11 cellular contexts compared by ENCODE assay signal in the genomic region with DNA sequence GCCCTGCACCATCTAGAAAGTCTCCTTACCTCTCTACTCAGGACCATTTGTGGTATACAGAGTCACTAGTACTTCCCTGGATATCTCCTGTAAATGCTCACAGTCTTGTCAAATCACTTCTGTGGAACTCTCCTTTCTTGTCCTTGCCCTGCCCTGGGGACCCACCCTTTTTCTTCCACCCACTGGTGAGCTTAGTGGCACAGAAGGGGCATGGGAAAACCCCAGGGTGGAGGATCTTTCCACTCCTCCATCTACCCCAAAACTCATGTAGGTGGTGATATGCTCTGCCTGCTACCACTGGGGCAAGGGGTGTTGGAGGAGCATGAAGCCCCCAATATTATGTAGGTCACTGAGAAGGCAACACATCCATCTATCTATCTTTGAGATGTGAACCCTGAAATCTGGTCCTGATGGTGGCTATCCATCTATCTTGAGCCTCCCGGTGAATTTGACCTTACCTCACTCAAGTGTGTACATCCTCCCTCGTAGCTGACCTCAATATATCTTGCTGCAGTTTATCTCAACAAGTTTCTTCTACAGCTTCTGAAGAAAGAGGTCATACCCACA. TPM values are rescaled to one million over a fixed set of nuclear protein-coding genes. Genes with fewer than 3 reads are reported as not detected.
A peak's percentile ranks its signal among the peaks of the same experiment; 100 is the strongest.
DNase-seq lines count a peak whose midpoint lies in the region; ATAC-seq and TF ChIP-seq lines count a peak whose summit lies in the region.
"Had no signal": no experiment of that assay in that cellular context is flagged by ENCODE, and none has a peak within 500 bp of the region (broad histone marks: within the 10 kb centered on the region; RNA-seq: fewer than 3 reads in every experiment).

No MANE protein-coding gene starts in this region.

- H3K4me3 ChIP-seq in lower lobe of right lung (peak overlapping the region; percentile 30), gastroesophageal sphincter (no peak overlapping the region), lower leg skin (ENCODE audit: low read depth, poor library complexity, severe bottlenecking) (no peak overlapping the region), mesenchymal stem cell (ENCODE audit: insufficient read depth in 1 of 2, low read depth in 1 of 2, low read length in 2 of 2) (no peak overlapping the region)

- H2AK5ac ChIP-seq in mesenchymal stem cell (ENCODE audit: low read length, severe bottlenecking): no peak overlapping the region

- no peak overlapping the region for H3K14ac ChIP-seq in mesenchymal stem cell (ENCODE audit: low read length in 2 of 2)

- ATAC-seq in lower lobe of right lung (no peak), gastroesophageal sphincter (no peak)
- peak; percentile 37 for ATAC-seq in stimulated activated naive CD8-positive, alpha-beta T cell treated with anti-CD3 and anti-CD28 coated beads, Interleukin-15, Interleukin-2, amounts not matched to agents 100 U/mL and 50 U/mL, for 24 hours

- no peak overlapping the region for H2AFZ ChIP-seq in mesenchymal stem cell (ENCODE audit: low read depth, low read length)

- no peak overlapping the region for H2BK5ac ChIP-seq in mesenchymal stem cell (ENCODE audit: low read depth, low read length, poor library complexity, severe bottlenecking)

- no peak overlapping the region for H3K23ac ChIP-seq in mesenchymal stem cell (ENCODE audit: low read length in 2 of 2)

- no peak overlapping the region for H3K4ac ChIP-seq in mesenchymal stem cell (ENCODE audit: low read depth in 1 of 2, low read length in 2 of 2)

- no peak overlapping the region for H2BK15ac ChIP-seq in mesenchymal stem cell (ENCODE audit: low read depth, poor library complexity, severe bottlenecking)

- TF ChIP-seq POLR2A in gastroesophageal sphincter (IDR thresholded peaks at IDR 0.05): no peak
- TF ChIP-seq POLR2A in lower leg skin (IDR thresholded peaks at IDR 0.05): no peak

- no peak overlapping the region for H3K4me2 ChIP-seq in mesenchymal stem cell (ENCODE audit: low read length, poor library complexity, severe bottlenecking)

- H4K91ac ChIP-seq in mesenchymal stem cell (ENCODE audit: low read length): no peak overlapping the region

- no peak overlapping the region for H2BK12ac ChIP-seq in mesenchymal stem cell (ENCODE audit: low read length in 2 of 2)

- TF ChIP-seq CTCF in lower lobe of right lung (IDR thresholded peaks at IDR 0.05) (no peak), gastroesophageal sphincter (IDR thresholded peaks at IDR 0.05) (no peak), lower leg skin (IDR thresholded peaks at IDR 0.05) (no peak)

- H3K9me3 ChIP-seq in lower lobe of right lung: no peaks in the 10 kb centered on the region
- H3K9me3 ChIP-seq in gastroesophageal sphincter: no peaks in the 10 kb centered on the region
- H3K9me3 ChIP-seq in mesenchymal stem cell (ENCODE audit: control insufficient read depth, low read length): no peaks in the 10 kb centered on the region

- H3K27me3 ChIP-seq in lower lobe of right lung (ENCODE audit: low read depth) (no peaks in the 10 kb centered on the region), gastroesophageal sphincter (no peaks in the 10 kb centered on the region), mesenchymal stem cell (ENCODE audit: control insufficient read depth in 1 of 2, insufficient read depth in 1 of 2, low read length in 2 of 2) (peaks cover 4 to 26% of the 10 kb centered on the region in 2 experiments)

- no peak overlapping the region for H4K8ac ChIP-seq in mesenchymal stem cell (ENCODE audit: low read length)

- peak; percentile 42 to 57 for DNase-seq in activated CD8-positive, alpha-beta memory T cell treated with anti-CD3 and anti-CD28 coated beads for 4 hours (ENCODE audit: low read depth in 2 of 2)
- no peak for DNase-seq in activated CD8-positive, alpha-beta memory T cell treated with anti-CD3 and anti-CD28 coated beads, Interleukin-2, amount 50 U/mL, for 48 hours
- DNase-seq in activated T-cell treated with anti-CD3 and anti-CD28 coated beads for 24 hours (ENCODE audit: low read depth) (peak; percentile 41), lower lobe of right lung (no peak), lower leg skin (ENCODE audit: low spot score in 2 of 2) (no peak), mesenchymal stem cell (no peak)
- peak; percentile 49 for DNase-seq in stimulated activated naive CD8-positive, alpha-beta T cell treated with anti-CD3 and anti-CD28 coated beads, Interleukin-15, Interleukin-2, amounts not matched to agents 100 U/mL and 50 U/mL, for 24 hours
- DNase-seq: caudate nucleus, NCI-H2029 treated with DMSO at 0.1 percent for 48 hours had no signal

- no peak overlapping the region for H3K9ac ChIP-seq in mesenchymal stem cell (ENCODE audit: low read length)

- no peak for TF ChIP-seq EP300 in gastroesophageal sphincter (IDR thresholded peaks at IDR 0.05)

- no peak overlapping the region for H3K18ac ChIP-seq in mesenchymal stem cell (ENCODE audit: low read depth in 1 of 2, low read length in 2 of 2)

- WGBS in gastroesophageal sphincter (ENCODE audit: low coverage in 1 of 2), 2 donors: no CpG with 5 or more reads among the region's 2 CpGs
- 83 to 91% methylated on average over 2 of the region's 2 CpGs for WGBS in lower leg skin, 2 donors
- 84% methylated on average over 2 of the region's 2 CpGs for WGBS in mesenchymal stem cell

- H3K36me3 ChIP-seq in lower lobe of right lung (no peaks in the 10 kb centered on the region), gastroesophageal sphincter (no peaks in the 10 kb centered on the region), mesenchymal stem cell (ENCODE audit: control insufficient read depth in 1 of 2, insufficient read depth in 2 of 2, low read depth in 1 of 2, low read length in 2 of 2) (no peaks in the 10 kb centered on the region)

- H3K4me1 ChIP-seq in lower lobe of right lung (no peaks in the 10 kb centered on the region), gastroesophageal sphincter (no peaks in the 10 kb centered on the region), mesenchymal stem cell (ENCODE audit: control insufficient read depth, insufficient read depth, low read depth, low read length) (peaks cover 2% of the 10 kb centered on the region)

- intact Hi-C loops in lower lobe of right lung (cut with DNase I) (no loop called here), lower leg skin (cut with DNase I; ENCODE audit: low total_unique reads) (no loop called here)

- H3K79me1 ChIP-seq in mesenchymal stem cell (replicated peaks; ENCODE audit: low read length, poor library complexity, severe bottlenecking): no peaks in the 10 kb centered on the region

- H3K27ac ChIP-seq in lower lobe of right lung (no peak overlapping the region), gastroesophageal sphincter (no peak overlapping the region), mesenchymal stem cell (ENCODE audit: low read length, poor library complexity, severe bottlenecking) (no peak overlapping the region)
- H3K27ac ChIP-seq: 22Rv1 had no signal

- H2BK120ac ChIP-seq in mesenchymal stem cell (ENCODE audit: low read depth, low read length): no peak overlapping the region

RNA-seq across cellular contexts. Expression of a gene that starts 0.9 kb away (rescaled TPM):
- 5.0 TPM for total RNA-seq in lower lobe of right lung
- 1 to 10 TPM in 3 of 4 donors, under 1 TPM in 1; 0.17 to 3.2 (median 1.8) TPM for total RNA-seq in gastroesophageal sphincter
- total RNA-seq in lower leg skin: under 1 TPM in 1 of 4 donors, not detected in 3; 0.68 TPM
- not detected for polyA plus RNA-seq in mesenchymal stem cell (2013, experiment 1 of 2)
- not detected for polyA plus RNA-seq in mesenchymal stem cell (2013, experiment 2 of 2)

RNA-seq across cellular contexts. Expression of a gene that starts 36.2 kb away (rescaled TPM):
- total RNA-seq in lower lobe of right lung (not detected), gastroesophageal sphincter (not detected), lower leg skin (not detected)
- polyA plus RNA-seq in mesenchymal stem cell (2013, experiment 1 of 2): not detected
- polyA plus RNA-seq in mesenchymal stem cell (2013, experiment 2 of 2): not detected

Comparison
In these comparisons a context has a peak if more than half of its experiments do, and no peak if none do; other contexts are left out.
1. DNase-seq: peak in activated CD8-positive, alpha-beta memory T cell treated with anti-CD3 and anti-CD28 coated beads for 4 hours (2 of 2), activated T-cell treated with anti-CD3 and anti-CD28 coated beads for 24 hours (single experiment) and stimulated activated naive CD8-positive, alpha-beta T cell treated with anti-CD3 and anti-CD28 coated beads, Interleukin-15, Interleukin-2, amounts not matched to agents 100 U/mL and 50 U/mL, for 24 hours (single experiment); none in activated CD8-positive, alpha-beta memory T cell treated with anti-CD3 and anti-CD28 coated beads, Interleukin-2, amount 50 U/mL, for 48 hours (single experiment), lower lobe of right lung (single experiment), lower leg skin (0 of 2) and mesenchymal stem cell (single experiment).